Comparison of ENCODE assay signal across 2 cellular contexts in the genomic region with DNA sequence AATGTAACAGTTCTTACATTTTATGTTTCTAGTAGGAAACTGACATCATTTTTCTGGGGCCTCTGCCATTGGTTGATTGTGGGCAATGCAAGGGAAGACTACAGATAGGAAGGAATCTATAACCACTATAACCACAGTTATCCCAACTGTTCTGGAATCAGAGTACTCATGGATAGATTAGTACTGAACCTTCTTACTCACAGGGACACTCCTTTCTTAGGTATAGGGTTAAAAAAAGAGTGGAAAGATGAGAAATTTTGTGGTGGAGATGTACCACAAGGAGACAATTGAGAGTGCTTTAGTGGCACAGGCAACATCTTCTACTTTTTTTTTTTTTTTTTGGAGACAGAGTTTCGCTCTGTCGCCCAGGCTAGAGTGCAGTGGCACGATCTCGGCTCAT.
TF ChIP-seq lines count a peak whose summit lies in the region.

No MANE protein-coding gene starts in this region.

TF ChIP-seq in GM12878, 131 proteins besides CTCF, POLR2A, EP300 and RAD21:
- TF ChIP-seq ZNF384 (IDR thresholded peaks at IDR 0.05; ENCODE audit: borderline replicate concordance, low read depth, low read length) (0 out of 2 replicates have a peak, but pooled peaks have one; percentile 40), RUNX3 (IDR thresholded peaks at IDR 0.05; ENCODE audit: low read length) (peak; percentile 10; the same call in 1 of the 2 replicates)
- TF ChIP-seq, protein P1, sequence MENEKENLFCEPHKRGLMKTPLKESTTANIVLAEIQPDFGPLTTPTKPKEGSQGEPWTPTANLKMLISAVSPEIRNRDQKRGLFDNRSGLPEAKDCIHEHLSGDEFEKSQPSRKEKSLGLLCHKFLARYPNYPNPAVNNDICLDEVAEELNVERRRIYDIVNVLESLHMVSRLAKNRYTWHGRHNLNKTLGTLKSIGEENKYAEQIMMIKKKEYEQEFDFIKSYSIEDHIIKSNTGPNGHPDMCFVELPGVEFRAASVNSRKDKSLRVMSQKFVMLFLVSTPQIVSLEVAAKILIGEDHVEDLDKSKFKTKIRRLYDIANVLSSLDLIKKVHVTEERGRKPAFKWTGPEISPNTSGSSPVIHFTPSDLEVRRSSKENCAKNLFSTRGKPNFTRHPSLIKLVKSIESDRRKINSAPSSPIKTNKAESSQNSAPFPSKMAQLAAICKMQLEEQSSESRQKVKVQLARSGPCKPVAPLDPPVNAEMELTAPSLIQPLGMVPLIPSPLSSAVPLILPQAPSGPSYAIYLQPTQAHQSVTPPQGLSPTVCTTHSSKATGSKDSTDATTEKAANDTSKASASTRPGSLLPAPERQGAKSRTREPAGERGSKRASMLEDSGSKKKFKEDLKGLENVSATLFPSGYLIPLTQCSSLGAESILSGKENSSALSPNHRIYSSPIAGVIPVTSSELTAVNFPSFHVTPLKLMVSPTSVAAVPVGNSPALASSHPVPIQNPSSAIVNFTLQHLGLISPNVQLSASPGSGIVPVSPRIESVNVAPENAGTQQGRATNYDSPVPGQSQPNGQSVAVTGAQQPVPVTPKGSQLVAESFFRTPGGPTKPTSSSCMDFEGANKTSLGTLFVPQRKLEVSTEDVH (IDR thresholded peaks at IDR 0.05; ENCODE audit: low read depth, partially characterized antibody): no peak

TF ChIP-seq in HEK293T, 16 proteins besides CTCF, POLR2A, EP300 and RAD21:
- TF ChIP-seq SUZ12 (IDR thresholded peaks at IDR 0.05): no peak
- no peak for TF ChIP-seq HDGF (IDR thresholded peaks at IDR 0.05; ENCODE audit: borderline replicate concordance)
- TF ChIP-seq SP1 (IDR thresholded peaks at IDR 0.05): no peak
- no peak for TF ChIP-seq FOXK2 (IDR thresholded peaks at IDR 0.05)
- no peak for TF ChIP-seq L3MBTL2 (conservative IDR thresholded peaks at IDR 0.05)
- TF ChIP-seq CTBP1 (IDR thresholded peaks at IDR 0.05; ENCODE audit: borderline replicate concordance): no peak
- TF ChIP-seq ELF4 (IDR thresholded peaks at IDR 0.05): no peak
- no peak for TF ChIP-seq NFRKB (IDR thresholded peaks at IDR 0.05)
- TF ChIP-seq BHLHE40 (IDR thresholded peaks at IDR 0.05; ENCODE audit: borderline replicate concordance): no peak
- TF ChIP-seq TARDBP (IDR thresholded peaks at IDR 0.05): no peak
- TF ChIP-seq ZNF384 (IDR thresholded peaks at IDR 0.05): no peak
- TF ChIP-seq, protein P2, sequence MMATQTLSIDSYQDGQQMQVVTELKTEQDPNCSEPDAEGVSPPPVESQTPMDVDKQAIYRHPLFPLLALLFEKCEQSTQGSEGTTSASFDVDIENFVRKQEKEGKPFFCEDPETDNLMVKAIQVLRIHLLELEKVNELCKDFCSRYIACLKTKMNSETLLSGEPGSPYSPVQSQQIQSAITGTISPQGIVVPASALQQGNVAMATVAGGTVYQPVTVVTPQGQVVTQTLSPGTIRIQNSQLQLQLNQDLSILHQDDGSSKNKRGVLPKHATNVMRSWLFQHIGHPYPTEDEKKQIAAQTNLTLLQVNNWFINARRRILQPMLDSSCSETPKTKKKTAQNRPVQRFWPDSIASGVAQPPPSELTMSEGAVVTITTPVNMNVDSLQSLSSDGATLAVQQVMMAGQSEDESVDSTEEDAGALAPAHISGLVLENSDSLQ (IDR thresholded peaks at IDR 0.05): no peak
- TF ChIP-seq LEF1 (IDR thresholded peaks at IDR 0.05; ENCODE audit: borderline replicate concordance): no peak
